Comparison of ENCODE assay signal across 1 cellular context in the genomic region with DNA sequence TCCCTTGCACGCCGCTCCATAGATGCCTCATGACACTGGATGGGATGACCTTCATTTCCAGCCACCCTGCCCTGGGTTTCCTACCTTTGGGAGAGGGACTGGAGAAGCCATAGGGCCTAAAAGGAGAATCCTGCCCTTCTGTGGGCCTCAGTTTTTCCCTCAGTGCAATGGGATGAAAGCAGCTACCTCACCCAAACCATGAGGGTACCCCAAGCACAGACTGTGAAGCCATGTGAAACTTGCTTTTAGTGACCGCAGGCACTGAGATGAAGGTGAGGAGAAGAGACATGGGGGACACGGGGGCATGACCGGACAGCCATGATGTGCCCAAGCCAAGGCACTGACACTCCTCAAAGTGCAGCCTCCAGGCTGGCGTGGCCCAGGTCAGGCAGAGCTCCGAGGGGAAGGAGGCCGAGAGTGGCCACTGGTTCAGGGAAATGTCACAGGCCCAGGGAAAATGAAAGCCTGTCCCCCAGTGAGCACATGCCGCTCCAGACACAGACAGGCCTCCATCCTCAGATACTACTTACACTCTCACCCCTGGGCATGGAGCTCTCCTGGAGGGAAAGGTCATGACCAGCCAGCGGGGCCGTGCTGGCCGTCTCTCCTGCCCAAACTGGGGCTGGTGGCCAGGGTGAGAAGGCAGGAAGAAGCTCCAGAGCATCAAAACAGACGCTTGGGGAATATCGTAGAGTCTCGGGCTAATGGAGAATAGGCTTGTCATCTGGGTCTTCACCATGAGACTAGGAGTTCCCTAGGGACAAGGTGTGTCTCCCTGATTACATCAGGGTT.
TF ChIP-seq lines count a peak whose summit lies in the region.

No MANE protein-coding gene starts in this region.

TF ChIP-seq in H1, 55 proteins besides CTCF, POLR2A, EP300 and RAD21 (continued from another document):
- TF ChIP-seq HDAC2 (IDR thresholded peaks at IDR 0.05; ENCODE audit: borderline replicate concordance in 1 of 2, low read depth in 2 of 2, low read length in 2 of 2) (no peak), ASH2L (IDR thresholded peaks at IDR 0.05; ENCODE audit: low read length) (no peak), JUN (IDR thresholded peaks at IDR 0.05; ENCODE audit: low read depth, low read length) (no peak), TAF7 (optimal IDR thresholded peaks at IDR 0.05; ENCODE audit: borderline replicate concordance, low read depth, low read length) (no peak), TCF12 (IDR thresholded peaks at IDR 0.05; ENCODE audit: low read depth, low read length) (no peak)
